ENCODE assay signal across 30 cellular contexts in genomic region chr15:39882602-39883001, GRCh38. TPM values are rescaled to one million over a fixed set of nuclear protein-coding genes. Genes with fewer than 3 reads are reported as not detected.
"Had no signal": no experiment of that assay in that cellular context is flagged by ENCODE, and none has a peak within 500 bp of the region (broad histone marks: within the 10 kb centered on the region; RNA-seq: fewer than 3 reads in every experiment).

No MANE protein-coding gene starts in this region.

- FAIRE-seq: pancreas, small intestine had no signal

- DNase-seq: naive thymus-derived CD8-positive, alpha-beta T cell; nephron progenitor cell; nucleus accumbens; pancreas; posterior cingulate gyrus; psoas muscle; right cardiac atrium; right lobe of liver; sigmoid colon; small intestine; stimulated activated CD4-positive, alpha-beta T cell treated with anti-CD3 and anti-CD28 coated beads, Interleukin-1b, Interleukin-23, amount 100 ng/mL, for 48 hours; stimulated activated CD4-positive, alpha-beta T cell treated with anti-CD3 and anti-CD28 coated beads, Interleukin-4, amount 100 ng/mL, for 1 hour; stimulated activated CD4-positive, alpha-beta T cell treated with anti-CD3 and anti-CD28 coated beads, Interleukin-4, amount 100 ng/mL, for 4 hours; stimulated activated CD8-positive, alpha-beta memory T cell treated with anti-CD3 and anti-CD28 coated beads, Interleukin-4, amount 100 ng/mL, for 48 hours; stimulated activated naive CD4-positive, alpha-beta T cell; stimulated activated naive CD8-positive, alpha-beta T cell treated with anti-CD3 and anti-CD28 coated beads, Interleukin-15, amount 100 ng/mL, for 72 hours; stimulated activated naive CD8-positive, alpha-beta T cell treated with anti-CD3 and anti-CD28 coated beads, Interleukin-15, Interleukin-2, amounts not matched to agents 100 U/mL and 50 U/mL, for 24 hours; substantia nigra; testis; tibial artery; transverse colon; upper lobe of right lung; uterus had no signal

- H3K9me3 Mint-ChIP-seq: naive thymus-derived CD8-positive, alpha-beta T cell; natural killer cell treated with Interleukin-12 subunit alpha and Interleukin-12 subunit beta and Interleukin-15 and Interleukin-18, amount 100 ng/mL, for 72 hours; nephron progenitor cell; neural crest cell; stimulated activated memory B cell treated with anti-CD40 and anti-IgM and Interleukin-4, amounts not matched to agents 10 μg/mL and 1 μg/mL and 100 μg/mL, for 72 hours; stimulated activated naive CD8-positive, alpha-beta T cell treated with anti-CD3 and anti-CD28 coated beads, Interleukin-15, amount 100 ng/mL, for 72 hours; type B pancreatic cell had no signal

- H3K4me3 Mint-ChIP-seq: naive thymus-derived CD8-positive, alpha-beta T cell; natural killer cell treated with Interleukin-12 subunit alpha and Interleukin-12 subunit beta and Interleukin-15 and Interleukin-18, amount 100 ng/mL, for 72 hours; nephron progenitor cell; neural crest cell; stimulated activated memory B cell treated with anti-CD40 and anti-IgM and Interleukin-4, amounts not matched to agents 10 μg/mL and 1 μg/mL and 100 μg/mL, for 72 hours; stimulated activated naive CD8-positive, alpha-beta T cell treated with anti-CD3 and anti-CD28 coated beads, Interleukin-15, amount 100 ng/mL, for 72 hours; type B pancreatic cell had no signal

- H3K27me3 ChIP-seq: neutrophil, pancreas, right lobe of liver, suprapubic skin, testis, tibial artery, transverse colon, upper lobe of right lung, uterus had no signal

- H3K27ac ChIP-seq: neutrophil, pancreas, psoas muscle, right lobe of liver, sigmoid colon, suprapubic skin, testis, tibial artery, transverse colon, upper lobe of right lung, uterus had no signal

- H3K4me1 ChIP-seq: psoas muscle, sigmoid colon, suprapubic skin, testis, upper lobe of right lung, uterus had no signal

- H3K27me3 Mint-ChIP-seq: progenitor cell of endocrine pancreas; stimulated activated naive CD8-positive, alpha-beta T cell treated with anti-CD3 and anti-CD28 coated beads, Interleukin-15, amount 100 ng/mL, for 72 hours had no signal

- H3K4me1 Mint-ChIP-seq: naive thymus-derived CD8-positive, alpha-beta T cell; nephron progenitor cell; neural crest cell; stimulated activated memory B cell treated with anti-CD40 and anti-IgM and Interleukin-4, amounts not matched to agents 10 μg/mL and 1 μg/mL and 100 μg/mL, for 72 hours; stimulated activated naive CD8-positive, alpha-beta T cell treated with anti-CD3 and anti-CD28 coated beads, Interleukin-15, amount 100 ng/mL, for 72 hours had no signal

- ATAC-seq: naive thymus-derived CD8-positive, alpha-beta T cell; natural killer cell treated with Interleukin-12 subunit alpha and Interleukin-12 subunit beta and Interleukin-15 and Interleukin-18, amount 100 ng/mL, for 72 hours; psoas muscle; right cardiac atrium; right lobe of liver; stimulated activated memory B cell treated with anti-CD40 and anti-IgM and Interleukin-4, amounts not matched to agents 10 μg/mL and 1 μg/mL and 100 μg/mL, for 72 hours; stimulated activated naive CD8-positive, alpha-beta T cell treated with anti-CD3 and anti-CD28 coated beads, Interleukin-15, amount 100 ng/mL, for 72 hours; stimulated activated naive CD8-positive, alpha-beta T cell treated with anti-CD3 and anti-CD28 coated beads, Interleukin-15, Interleukin-2, amounts not matched to agents 100 U/mL and 50 U/mL, for 24 hours; upper lobe of right lung had no signal

- H3K27ac Mint-ChIP-seq: naive thymus-derived CD8-positive, alpha-beta T cell; natural killer cell treated with Interleukin-12 subunit alpha and Interleukin-12 subunit beta and Interleukin-15 and Interleukin-18, amount 100 ng/mL, for 72 hours; nephron progenitor cell; progenitor cell of endocrine pancreas; stimulated activated memory B cell treated with anti-CD40 and anti-IgM and Interleukin-4, amounts not matched to agents 10 μg/mL and 1 μg/mL and 100 μg/mL, for 72 hours; stimulated activated naive CD8-positive, alpha-beta T cell treated with anti-CD3 and anti-CD28 coated beads, Interleukin-15, amount 100 ng/mL, for 72 hours; type B pancreatic cell had no signal

- H3K36me3 Mint-ChIP-seq: naive thymus-derived CD8-positive, alpha-beta T cell; natural killer cell treated with Interleukin-12 subunit alpha and Interleukin-12 subunit beta and Interleukin-15 and Interleukin-18, amount 100 ng/mL, for 72 hours; stimulated activated memory B cell treated with anti-CD40 and anti-IgM and Interleukin-4, amounts not matched to agents 10 μg/mL and 1 μg/mL and 100 μg/mL, for 72 hours; type B pancreatic cell had no signal

- H3K4me3 ChIP-seq: pancreas, psoas muscle, right lobe of liver, sigmoid colon, suprapubic skin, testis, tibial artery, transverse colon, upper lobe of right lung, uterus had no signal

- H3K9me3 ChIP-seq: neutrophil, pancreas, psoas muscle, right lobe of liver, sigmoid colon, suprapubic skin, testis, tibial artery, transverse colon, upper lobe of right lung, uterus had no signal

- H3K36me3 ChIP-seq: neutrophil, pancreas, right lobe of liver, sigmoid colon, suprapubic skin, tibial artery, transverse colon, upper lobe of right lung, uterus had no signal

RNA-seq across cellular contexts. Expression of gene GPR176, which starts 37.5 kb away (rescaled TPM):
- total RNA-seq: naive thymus-derived CD8-positive, alpha-beta T cell had no signal
- polyA plus RNA-seq: naive thymus-derived CD8-positive, alpha-beta T cell had no signal
